ENCODE assay signal across 10 cellular contexts in the genomic region with DNA sequence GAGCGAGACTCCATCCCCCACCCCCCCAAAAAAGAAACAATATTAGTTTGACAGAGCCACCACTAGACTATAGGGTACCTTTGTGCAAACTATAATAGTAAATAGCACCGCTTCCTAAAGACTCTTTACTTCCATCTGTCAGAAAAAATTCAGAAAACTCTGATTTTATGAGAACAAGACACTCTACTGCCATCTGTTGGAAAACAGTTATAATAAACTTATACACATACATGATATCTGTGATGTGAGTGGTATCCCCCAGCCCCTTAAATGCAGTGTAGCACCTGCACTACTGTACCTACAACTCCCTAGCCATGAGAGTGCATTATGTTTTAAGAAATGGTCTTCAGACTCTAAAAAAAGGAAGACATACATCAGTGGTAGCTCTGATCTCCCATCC. TPM values are rescaled to one million over a fixed set of nuclear protein-coding genes. Genes with fewer than 3 reads are reported as not detected.
DNase-seq lines count a peak whose midpoint lies in the region; ATAC-seq and TF ChIP-seq lines count a peak whose summit lies in the region.
"Had no signal": no experiment of that assay in that cellular context is flagged by ENCODE, and none has a peak within 500 bp of the region (broad histone marks: within the 10 kb centered on the region; RNA-seq: fewer than 3 reads in every experiment).

No MANE protein-coding gene starts in this region.

- peak; percentile 4 for DNase-seq in NCI-H82 (lab: John Stamatoyannopoulos, UW)
- no peak for DNase-seq in NCI-H82 treated with DMSO at 0.1 percent for 48 hours (lab: John Stamatoyannopoulos, UW; ENCODE audit: unreplicated experiment)
- peak; percentile 44 for DNase-seq in NCI-H1694 treated with DMSO at 0.1 percent for 48 hours (lab: John Stamatoyannopoulos, UW)
- peak; percentile 50 for DNase-seq in choroid plexus epithelial cell (ENCODE audit: low read depth)
- DNase-seq in renal cortical epithelial cell (ENCODE audit: low read depth) = peak; percentile 44
- no peak for DNase-seq in activated naive CD4-positive, alpha-beta T cell treated with anti-CD3 and anti-CD28 coated beads, Interleukin-2, amount 50 U/mL, for 16 hours
- no peak for DNase-seq in NCI-H128 (lab: John Stamatoyannopoulos, UW; ENCODE audit: unreplicated experiment)
- DNase-seq: CD8-positive, alpha-beta T cell had no signal

- H3K4me3 ChIP-seq in choroid plexus epithelial cell (ENCODE audit: low read depth, low read length) = no peak overlapping the region
- H3K4me3 ChIP-seq: skin epidermis had no signal

- ATAC-seq in GM18873 (IDR thresholded peaks at IDR 0.05; ENCODE audit: low FRiP score, unreplicated experiment) = no peak
- ATAC-seq: CD8-positive, alpha-beta T cell had no signal

- peak; percentile 23 for TF ChIP-seq CTCF in choroid plexus epithelial cell (conservative IDR thresholded peaks at IDR 0.05; ENCODE audit: low read depth, low read length)

RNA-seq across cellular contexts. Expression of a gene that starts 47.1 kb away (rescaled TPM):
- 29.2 and 43.4 TPM in 2 replicates for total RNA-seq in renal cortical epithelial cell

Comparison
In these comparisons a context has a peak if more than half of its experiments do, and no peak if none do; other contexts are left out.
1. DNase-seq: peak in NCI-H82 (single experiment), NCI-H1694 treated with DMSO at 0.1 percent for 48 hours (single experiment), choroid plexus epithelial cell (single experiment) and renal cortical epithelial cell (single experiment); none in NCI-H82 treated with DMSO at 0.1 percent for 48 hours (single experiment), activated naive CD4-positive, alpha-beta T cell treated with anti-CD3 and anti-CD28 coated beads, Interleukin-2, amount 50 U/mL, for 16 hours (single experiment) and NCI-H128 (single experiment).